16 cellular contexts compared by ENCODE assay signal in genomic region chr4:73852771-73853170, GRCh38. TPM values are rescaled to one million over a fixed set of nuclear protein-coding genes. Genes with fewer than 3 reads are reported as not detected.
A peak's percentile ranks its signal among the peaks of the same experiment; 100 is the strongest.
DNase-seq lines count a peak whose midpoint lies in the region; ATAC-seq, FAIRE-seq and TF ChIP-seq lines count a peak whose summit lies in the region.
"Had no signal": no experiment of that assay in that cellular context is flagged by ENCODE, and none has a peak within 500 bp of the region (broad histone marks: within the 10 kb centered on the region; RNA-seq: fewer than 3 reads in every experiment).

No MANE protein-coding gene starts in this region.

- no peaks in the 10 kb centered on the region for H3K4me1 Mint-ChIP-seq in stimulated activated naive B cell treated with anti-CD40 and anti-IgM and Interleukin-4, amounts not matched to agents 10 μg/mL and 1 μg/mL and 100 μg/mL, for 72 hours

- H3K36me3 ChIP-seq in HUES6 (ENCODE audit: control insufficient read depth, insufficient read depth, low read length) (no peaks in the 10 kb centered on the region), keratinocyte (ENCODE audit: control insufficient read depth in 2 of 2, extremely low read depth in 1 of 2, insufficient read depth in 2 of 2, low read length in 2 of 2) (no peaks in the 10 kb centered on the region)
- H3K36me3 ChIP-seq: MG63 had no signal

- H3K4me3 ChIP-seq in HUES6 (ENCODE audit: low read depth, low read length) = peak overlapping the region; percentile 53
- no peak overlapping the region for H3K4me3 ChIP-seq in astrocyte of the spinal cord (ENCODE audit: low read depth, low read length)
- H3K4me3 ChIP-seq in keratinocyte (ENCODE audit: control insufficient read depth in 2 of 3, extremely low read depth in 1 of 3, insufficient read depth in 2 of 3, low read depth in 1 of 3, low read length in 3 of 3) = peak overlapping the region in 1 of 3 experiments; percentile 44
- H3K4me3 ChIP-seq: MG63 had no signal

- H3K9ac ChIP-seq in HUES6 (ENCODE audit: low read length) = no peak overlapping the region
- H3K9ac ChIP-seq in keratinocyte (ENCODE audit: control insufficient read depth, extremely low read depth, insufficient read depth, low read length) = no peak overlapping the region

- H3K4me2 ChIP-seq in keratinocyte (ENCODE audit: control insufficient read depth, extremely low read depth, insufficient read depth, low read depth, low read length) = peak overlapping the region; percentile 74

- H3K27ac ChIP-seq in HUES6 (ENCODE audit: low read depth, low read length) (no peak overlapping the region), keratinocyte (ENCODE audit: control insufficient read depth, insufficient read depth, low read length) (no peak overlapping the region)

- H3K27me3 Mint-ChIP-seq in stimulated activated naive B cell treated with anti-CD40 and anti-IgM and Interleukin-4, amounts not matched to agents 10 μg/mL and 1 μg/mL and 100 μg/mL, for 72 hours = peaks cover 5 to 6% of the 10 kb centered on the region in 2 donors

- H3K27me3 ChIP-seq in HUES6 (ENCODE audit: control insufficient read depth, insufficient read depth, low read length) (peaks cover 24% of the 10 kb centered on the region), keratinocyte (ENCODE audit: control insufficient read depth, extremely low read depth, insufficient read depth, low read length) (peaks cover 8% of the 10 kb centered on the region)
- H3K27me3 ChIP-seq: MG63 had no signal

- no peak for FAIRE-seq in keratinocyte (lab: Jason Lieb, UNC)

- H2AFZ ChIP-seq in keratinocyte (ENCODE audit: control insufficient read depth, low read length) = no peak overlapping the region

- in situ Hi-C loops in astrocyte of the spinal cord (cut with HindIII; ENCODE audit: low sequenced_read_pairs) = no loop called here

- no peaks in the 10 kb centered on the region for H3K36me3 Mint-ChIP-seq in stimulated activated naive B cell treated with anti-CD40 and anti-IgM and Interleukin-4, amounts not matched to agents 10 μg/mL and 1 μg/mL and 100 μg/mL, for 72 hours

- no peak overlapping the region for H3K4me3 Mint-ChIP-seq in stimulated activated naive B cell treated with anti-CD40 and anti-IgM and Interleukin-4, amounts not matched to agents 10 μg/mL and 1 μg/mL and 100 μg/mL, for 72 hours

- DNase-seq in astrocyte of the spinal cord (ENCODE audit: low read depth, low spot score) = peak; percentile 54
- no peak for DNase-seq in keratinocyte (ENCODE audit: low read depth, low spot score)
- DNase-seq in stimulated activated naive B cell treated with anti-CD40 and anti-IgM and Interleukin-4, amounts not matched to agents 10 μg/mL and 1 μg/mL and 100 μg/mL, for 72 hours = no peak
- DNase-seq in NCI-H1092 (lab: John Stamatoyannopoulos, UW) = no peak
- no peak for DNase-seq in NCI-H82 (lab: John Stamatoyannopoulos, UW)
- DNase-seq in NCI-H446 (lab: John Stamatoyannopoulos, UW) = no peak
- DNase-seq: ACHN, C1 segment of cervical spinal cord, GDM1, HCEC 1CT, Kasumi-1, NCI-H1048, NCI-H1436 treated with DMSO at 0.1 percent for 48 hours, NCI-H2171 had no signal

- peaks cover 6% of the 10 kb centered on the region; the same call in 1 of the 2 replicates for H3K4me1 ChIP-seq in HUES6 (ENCODE audit: control insufficient read depth, insufficient read depth, low read length)
- peaks cover 9% of the 10 kb centered on the region for H3K4me1 ChIP-seq in keratinocyte (ENCODE audit: control insufficient read depth, extremely low read depth, insufficient read depth, low read length)

- H3K9me3 Mint-ChIP-seq in stimulated activated naive B cell treated with anti-CD40 and anti-IgM and Interleukin-4, amounts not matched to agents 10 μg/mL and 1 μg/mL and 100 μg/mL, for 72 hours = no peaks in the 10 kb centered on the region

- TF ChIP-seq CTCF in astrocyte of the spinal cord (IDR thresholded peaks at IDR 0.05; ENCODE audit: low read depth, low read length) (no peak), keratinocyte (optimal IDR thresholded peaks at IDR 0.05 in 1 of 3, IDR thresholded peaks at IDR 0.05 in 1 of 3, conservative IDR thresholded peaks at IDR 0.05 in 1 of 3; ENCODE audit: extremely low read depth in 1 of 3, insufficient read depth in 2 of 3, low read length in 3 of 3) (no peak)

- dilution Hi-C loops in keratinocyte (cut with MboI; ENCODE audit: extremely low pct_ligation_motif_present, low sequenced_read_pairs) = no loop called here

- peak overlapping the region; percentile 9 for H3K27ac Mint-ChIP-seq in stimulated activated naive B cell treated with anti-CD40 and anti-IgM and Interleukin-4, amounts not matched to agents 10 μg/mL and 1 μg/mL and 100 μg/mL, for 72 hours

- H3K9me3 ChIP-seq in HUES6 (ENCODE audit: control insufficient read depth, insufficient read depth, low read depth, low read length) (no peaks in the 10 kb centered on the region), keratinocyte (ENCODE audit: control insufficient read depth, low read depth, low read length) (no peaks in the 10 kb centered on the region)

- no peaks in the 10 kb centered on the region for H3K79me2 ChIP-seq in keratinocyte (ENCODE audit: control insufficient read depth, insufficient read depth, low read length)

- no peak for ATAC-seq in stimulated activated naive B cell treated with anti-CD40 and anti-IgM and Interleukin-4, amounts not matched to agents 10 μg/mL and 1 μg/mL and 100 μg/mL, for 72 hours (replicated peaks)

- H4K20me1 ChIP-seq in keratinocyte (ENCODE audit: control insufficient read depth, extremely low read depth, insufficient read depth, low read length) = no peaks in the 10 kb centered on the region

- no peaks in the 10 kb centered on the region for H3K9me1 ChIP-seq in keratinocyte (ENCODE audit: control insufficient read depth, extremely low read depth, insufficient read depth, low read length)

RNA-seq across cellular contexts. Expression of gene PF4V1, which starts 0.3 kb away (rescaled TPM):
- polyA plus RNA-seq in keratinocyte = not detected in 3 replicates
- not detected for polyA plus RNA-seq in keratinocyte (2011; ENCODE audit: low read depth)
- polyA plus RNA-seq in keratinocyte (2011; cell fraction: cytosol; rRNA removed) = not detected in 2 replicates
- polyA plus RNA-seq in keratinocyte (2011; cell fraction: nucleus; rRNA removed) = not detected in 2 replicates
- polyA plus RNA-seq in keratinocyte (2012; ENCODE audit: low replicate concordance) = not detected in 2 replicates
- polyA minus RNA-seq in keratinocyte = not detected in 3 replicates
- not detected for polyA minus RNA-seq in keratinocyte (2011; cell fraction: cytosol; rRNA and poly(A)+ RNA removed)
- not detected in 2 replicates for polyA minus RNA-seq in keratinocyte (2011; cell fraction: nucleus; rRNA and poly(A)+ RNA removed)

RNA-seq across cellular contexts. Expression of gene CXCL6, which starts 16.3 kb away (rescaled TPM):
- 0.08 to 0.29 TPM in 2 of 3 replicates, not detected in the other for polyA plus RNA-seq in keratinocyte
- polyA plus RNA-seq in keratinocyte (2011; ENCODE audit: low read depth) = not detected
- 0.09 and 0.19 TPM in 2 replicates for polyA plus RNA-seq in keratinocyte (2011; cell fraction: cytosol; rRNA removed)
- 0.08 and 0.37 TPM in 2 replicates for polyA plus RNA-seq in keratinocyte (2011; cell fraction: nucleus; rRNA removed)
- polyA plus RNA-seq in keratinocyte (2012; ENCODE audit: low replicate concordance) = 0.48 TPM in 1 of 2 replicates, not detected in the other
- polyA minus RNA-seq in keratinocyte = 0.23 TPM in 1 of 3 replicates, not detected in the others
- not detected for polyA minus RNA-seq in keratinocyte (2011; cell fraction: cytosol; rRNA and poly(A)+ RNA removed)
- not detected in 2 replicates for polyA minus RNA-seq in keratinocyte (2011; cell fraction: nucleus; rRNA and poly(A)+ RNA removed)

RNA-seq across cellular contexts. Expression of gene CXCL1, which starts 16.4 kb away (rescaled TPM):
- polyA plus RNA-seq in keratinocyte = 12.0 to 40.7 TPM (median 35.5 TPM) in 3 replicates
- polyA plus RNA-seq in keratinocyte (2011; ENCODE audit: low read depth) = 1.1 TPM
- polyA plus RNA-seq in keratinocyte (2011; cell fraction: cytosol; rRNA removed) = 36.6 and 37.0 TPM in 2 replicates
- 92.7 and 98.5 TPM in 2 replicates for polyA plus RNA-seq in keratinocyte (2011; cell fraction: nucleus; rRNA removed)
- polyA plus RNA-seq in keratinocyte (2012; ENCODE audit: low replicate concordance) = 3.6 and 28.9 TPM in 2 replicates
- polyA minus RNA-seq in keratinocyte = 1.6 to 8.3 TPM (median 3.4 TPM) in 3 replicates
- polyA minus RNA-seq in keratinocyte (2011; cell fraction: cytosol; rRNA and poly(A)+ RNA removed) = 8.6 TPM
- 10.4 and 15.7 TPM in 2 replicates for polyA minus RNA-seq in keratinocyte (2011; cell fraction: nucleus; rRNA and poly(A)+ RNA removed)
